In genomic region chr13:54379461-54379860, GRCh38 we compare ENCODE assay signal across 34 cellular contexts.
"Had no signal": no experiment of that assay in that cellular context is flagged by ENCODE, and none has a peak within 500 bp of the region (broad histone marks: within the 10 kb centered on the region; RNA-seq: fewer than 3 reads in every experiment).

No MANE protein-coding gene starts in this region.

- DNase-seq: Karpas-422, Kasumi-1, MG63, MM.1S, MV-4-11, NCI-H1048, NCI-H1092, NCI-H1092 treated with DMSO at 0.1 percent for 48 hours, NCI-H1105, NCI-H1105 treated with DMSO at 0.1 percent for 48 hours, NCI-H1417, NCI-H1417 treated with DMSO at 0.1 percent for 48 hours, NCI-H1436, NCI-H1436 treated with DMSO at 0.1 percent for 48 hours, NCI-H146, NCI-H1694, NCI-H1694 treated with DMSO at 0.1 percent for 48 hours, NCI-H187, NCI-H187 treated with DMSO at 0.1 percent for 48 hours, NCI-H1930, NCI-H2029, NCI-H2029 treated with DMSO at 0.1 percent for 48 hours, NCI-H2081, NCI-H2081 treated with DMSO at 0.1 percent for 48 hours, NCI-H2107, NCI-H2171, NCI-H2171 treated with DMSO at 0.1 percent for 48 hours, NCI-H2227 treated with DMSO at 0.1 percent for 48 hours, NCI-H226, NCI-H345, NCI-H446, NCI-H446 treated with DMSO at 0.1 percent for 48 hours, NCI-H510A, NCI-H510A treated with DMSO at 0.1 percent for 48 hours had no signal
